In genomic region chr6:154367839-154368695, GRCh38 we compare ENCODE assay signal across 17 cellular contexts. TPM values are rescaled to one million over a fixed set of nuclear protein-coding genes. Genes with fewer than 3 reads are reported as not detected.
DNase-seq lines count a peak whose midpoint lies in the region; ATAC-seq and TF ChIP-seq lines count a peak whose summit lies in the region.
"Had no signal": no experiment of that assay in that cellular context is flagged by ENCODE, and none has a peak within 500 bp of the region (broad histone marks: within the 10 kb centered on the region; RNA-seq: fewer than 3 reads in every experiment).

No MANE protein-coding gene starts in this region.

- ATAC-seq in GM21737 (IDR thresholded peaks at IDR 0.05; ENCODE audit: unreplicated experiment) (no peak), HG03354 (IDR thresholded peaks at IDR 0.05; ENCODE audit: poor library complexity, severe bottlenecking, unreplicated experiment) (no peak)
- ATAC-seq: activated CD4-positive, CD25-positive, alpha-beta regulatory T cell treated with anti-CD3 and anti-CD28 coated beads, Interleukin-2, amount 50 U/mL, for 24 hours; activated T-helper 17 cell treated with anti-CD3 and anti-CD28 coated beads, Interleukin-2, amount 50 U/mL, for 72 hours; natural killer cell; stimulated activated effector memory CD8-positive, alpha-beta T cell treated with anti-CD3 and anti-CD28 coated beads, Interleukin-12 subunit alpha, Interleukin-12 subunit beta, amount 100 ng/mL, for 72 hours had no signal

- H3K9me3 ChIP-seq in liver (ENCODE audit: control insufficient read depth in 4 of 4, low read length in 3 of 4): no peaks in the 10 kb centered on the region
- H3K9me3 ChIP-seq: prostate gland, SJCRH30, tibial artery had no signal

- TF ChIP-seq RAD21 in liver (IDR thresholded peaks at IDR 0.05): peak; percentile 25 to 53

- no peak overlapping the region for H3K9ac ChIP-seq in liver (ENCODE audit: low read depth in 1 of 2, low read length in 2 of 2)

- H3K4me3 ChIP-seq in epithelial cell of esophagus (ENCODE audit: low read length) (no peak overlapping the region), liver (ENCODE audit: low read depth in 1 of 3, low read length in 3 of 3) (no peak overlapping the region)
- H3K4me3 ChIP-seq: prostate gland, SJCRH30, tibial artery had no signal

- no peaks in the 10 kb centered on the region for H3K36me3 ChIP-seq in liver (ENCODE audit: control insufficient read depth in 4 of 4, insufficient read depth in 3 of 4, low read depth in 1 of 4, low read length in 3 of 4)
- H3K36me3 ChIP-seq: prostate gland, SJCRH30, tibial artery had no signal

- peaks cover 2 to 11% (median 3%) of the 10 kb centered on the region in 4 donors for H3K4me1 ChIP-seq in liver (ENCODE audit: control insufficient read depth in 4 of 4, insufficient read depth in 4 of 4, low read length in 3 of 4)
- H3K4me1 ChIP-seq: prostate gland, tibial artery had no signal

- 80% methylated on average over 9 of the region's 9 CpGs for WGBS in liver

- DNase-seq in HK-2 (ENCODE audit: unreplicated experiment) (peak; percentile 48), NOMO-1 (lab: John Stamatoyannopoulos, UW; ENCODE audit: unreplicated experiment in 2 of 2) (peak; percentile 40 to 73), epithelial cell of esophagus (ENCODE audit: low read depth) (peak; percentile 100), hippocampal formation (lab: John Stamatoyannopoulos, UW) (no peak), HuH-7.5 (ENCODE audit: low spot score) (no peak)
- DNase-seq: anterior cingulate cortex, natural killer cell, SJCRH30, tibial artery had no signal

- TF ChIP-seq CTCF in epithelial cell of esophagus (IDR thresholded peaks at IDR 0.05; ENCODE audit: insufficient read depth, low read depth, low read length, missing control alignments) (peak; percentile 42), liver (IDR thresholded peaks at IDR 0.05; ENCODE audit: low read depth, low read length, missing input control) (no peak)

- no peaks in the 10 kb centered on the region for H3K27me3 ChIP-seq in liver (ENCODE audit: control insufficient read depth in 4 of 4, insufficient read depth in 4 of 4, low read length in 3 of 4)
- H3K27me3 ChIP-seq: SJCRH30, tibial artery had no signal

- H3K27ac ChIP-seq in liver (ENCODE audit: low read depth in 1 of 2, low read length in 2 of 2): peak overlapping the region; percentile 29 to 70
- H3K27ac ChIP-seq: prostate gland, SJCRH30, tibial artery had no signal

TF ChIP-seq in liver, 16 proteins besides CTCF, POLR2A, EP300 and RAD21:
- TF ChIP-seq HNF4A (conservative IDR thresholded peaks at IDR 0.05): peak; percentile 85 to 90
- peak; percentile 62 for TF ChIP-seq HNF4G (IDR thresholded peaks at IDR 0.05)
- no peak for TF ChIP-seq FOXA2 (IDR thresholded peaks at IDR 0.05)
- peak; percentile 47 to 73 for TF ChIP-seq RXRA (IDR thresholded peaks at IDR 0.05)
- TF ChIP-seq EGR1 (IDR thresholded peaks at IDR 0.05; ENCODE audit: low read depth in 2 of 2): no peak
- TF ChIP-seq SP1 (IDR thresholded peaks at IDR 0.05): peak; percentile 61
- TF ChIP-seq YY1 (IDR thresholded peaks at IDR 0.05): peak; percentile 49
- no peak for TF ChIP-seq REST (IDR thresholded peaks at IDR 0.05)
- TF ChIP-seq, protein P1, sequence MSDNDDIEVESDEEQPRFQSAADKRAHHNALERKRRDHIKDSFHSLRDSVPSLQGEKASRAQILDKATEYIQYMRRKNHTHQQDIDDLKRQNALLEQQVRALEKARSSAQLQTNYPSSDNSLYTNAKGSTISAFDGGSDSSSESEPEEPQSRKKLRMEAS (IDR thresholded peaks at IDR 0.05): no peak
- peak; percentile 68 for TF ChIP-seq ZBTB33 (IDR thresholded peaks at IDR 0.05)
- TF ChIP-seq JUND (IDR thresholded peaks at IDR 0.05): peak; percentile 67 to 83
- TF ChIP-seq NR2F2 (IDR thresholded peaks at IDR 0.05): peak; percentile 75
- TF ChIP-seq TAF1 (conservative IDR thresholded peaks at IDR 0.05): no peak
- peak; percentile 89 for TF ChIP-seq ATF3 (IDR thresholded peaks at IDR 0.05)
- TF ChIP-seq GABPA (IDR thresholded peaks at IDR 0.05 in 1 of 2, conservative IDR thresholded peaks at IDR 0.05 in 1 of 2): no peak
- TF ChIP-seq FOXA1 (IDR thresholded peaks at IDR 0.05): no peak

RNA-seq across cellular contexts. Expression of gene IPCEF1, which starts 11.5 kb away (rescaled TPM):
- total RNA-seq in liver: 1 to 10 TPM; 2.0 to 2.8 TPM
- polyA plus RNA-seq in liver: under 1 TPM; 0.46 to 0.63 TPM
- total RNA-seq: LHCN-M2 had no signal

Comparison
In these comparisons a context has a peak if more than half of its experiments do, and no peak if none do; other contexts are left out.
1. DNase-seq: peak in HK-2 (single experiment), NOMO-1 (2 of 2) and epithelial cell of esophagus (single experiment); none in hippocampal formation (0 of 2) and HuH-7.5 (single experiment).